In genomic region chr12:124440031-124440626, GRCh38 we compare ENCODE assay signal across 14 cellular contexts.
A peak's percentile ranks its signal among the peaks of the same experiment; 100 is the strongest.
DNase-seq lines count a peak whose midpoint lies in the region; ATAC-seq and TF ChIP-seq lines count a peak whose summit lies in the region.
"Had no signal": no experiment of that assay in that cellular context is flagged by ENCODE, and none has a peak within 500 bp of the region (broad histone marks: within the 10 kb centered on the region; RNA-seq: fewer than 3 reads in every experiment).

No MANE protein-coding gene starts in this region.

- H4K20me1 ChIP-seq in mammary epithelial cell (ENCODE audit: insufficient read depth, low read length) = no peaks in the 10 kb centered on the region
- no peaks in the 10 kb centered on the region for H4K20me1 ChIP-seq in osteoblast (ENCODE audit: insufficient read depth, low read length)

- H3K4me1 ChIP-seq in breast epithelium (peaks cover 0 to 4% of the 10 kb centered on the region in 2 donors), mammary epithelial cell (ENCODE audit: insufficient read depth, low read length) (peaks cover 6% of the 10 kb centered on the region), osteoblast (ENCODE audit: insufficient read depth, low read length) (peaks cover 19% of the 10 kb centered on the region), upper lobe of left lung (peaks cover 21 to 30% (median 23%) of the 10 kb centered on the region in 4 donors), foreskin keratinocyte (peaks cover 12% of the 10 kb centered on the region)
- H3K4me1 ChIP-seq: A549 had no signal

- DNase-seq in breast epithelium (ENCODE audit: low spot score in 2 of 2) (no peak), mammary epithelial cell (no peak), dorsolateral prefrontal cortex (no peak), osteoblast (ENCODE audit: insufficient read length, low spot score, missing footprints) (no peak), upper lobe of left lung (peak in 1 of 2 donors; percentile 66), foreskin keratinocyte (no peak), NCI-H2081 treated with DMSO at 0.1 percent for 48 hours (lab: John Stamatoyannopoulos, UW) (no peak)
- DNase-seq: activated CD4-positive, CD25-positive, alpha-beta regulatory T cell; cortex of kidney; NCI-H1092; NCI-H2227 treated with DMSO at 0.1 percent for 48 hours; stimulated activated CD8-positive, alpha-beta memory T cell treated with anti-CD3 and anti-CD28 coated beads, Interleukin-4, amount 100 ng/mL, for 48 hours had no signal

- H3K27ac ChIP-seq in breast epithelium (peak overlapping the region; percentile 45 to 73), mammary epithelial cell (ENCODE audit: insufficient read depth, low read depth, low read length) (no peak overlapping the region), dorsolateral prefrontal cortex (peak overlapping the region in 57 of 59 donors; percentile 15 to 90 (median 76)), osteoblast (ENCODE audit: low read depth, low read length) (peak overlapping the region; percentile 91), upper lobe of left lung (peak overlapping the region; percentile 61 to 80 (median 70)), foreskin keratinocyte (no peak overlapping the region)

- CTCF ChIA-PET in mammary epithelial cell (lab: Charles Lee; ENCODE audit: low non-redundant PET) = no interaction called here

- no peak overlapping the region for H2AFZ ChIP-seq in mammary epithelial cell (ENCODE audit: low read depth, low read length)
- H2AFZ ChIP-seq in osteoblast (ENCODE audit: low read length) = no peak overlapping the region

- in situ Hi-C loops in mammary epithelial cell (cut with MboI; ENCODE audit: low sequenced_read_pairs in 2 of 2) = no loop called here

- TF ChIP-seq CTCF in breast epithelium (IDR thresholded peaks at IDR 0.05) = no peak
- no peak for TF ChIP-seq CTCF in mammary epithelial cell (conservative IDR thresholded peaks at IDR 0.05 in 1 of 2, IDR thresholded peaks at IDR 0.05 in 1 of 2; ENCODE audit: extremely low read depth in 1 of 2, insufficient read depth in 1 of 2, low read depth in 1 of 2, low read length in 2 of 2)
- TF ChIP-seq CTCF in dorsolateral prefrontal cortex (IDR thresholded peaks at IDR 0.05 in 54 of 56, conservative IDR thresholded peaks at IDR 0.05 in 2 of 56; ENCODE audit: low read depth in 1 of 56, partially characterized antibody in 56 of 56) = no peak
- no peak for TF ChIP-seq CTCF in osteoblast (IDR thresholded peaks at IDR 0.05; ENCODE audit: extremely low read depth, low read depth, low read length)
- TF ChIP-seq CTCF in upper lobe of left lung (IDR thresholded peaks at IDR 0.05) = no peak
- no peak for TF ChIP-seq CTCF in foreskin keratinocyte (conservative IDR thresholded peaks at IDR 0.05)

- H3K4me2 ChIP-seq in mammary epithelial cell (ENCODE audit: insufficient read depth, low read depth, low read length) (no peak overlapping the region), osteoblast (ENCODE audit: insufficient read depth, low read length) (peak overlapping the region; percentile 82)
- H3K4me2 ChIP-seq: A549 had no signal

- H3K9me3 ChIP-seq in breast epithelium = no peaks in the 10 kb centered on the region
- H3K9me3 ChIP-seq in mammary epithelial cell (replicated peaks; ENCODE audit: insufficient read depth, low read length) = no peaks in the 10 kb centered on the region
- no peaks in the 10 kb centered on the region for H3K9me3 ChIP-seq in osteoblast (ENCODE audit: low read depth, low read length)
- H3K9me3 ChIP-seq in upper lobe of left lung = no peaks in the 10 kb centered on the region
- H3K9me3 ChIP-seq: A549 had no signal

- no peak overlapping the region for H3K9ac ChIP-seq in mammary epithelial cell (ENCODE audit: insufficient read depth, low read length)

- ATAC-seq in upper lobe of left lung (ENCODE audit: low FRiP score in 2 of 2) = no peak
- no peak for ATAC-seq in foreskin keratinocyte
- no peak for ATAC-seq in GM21367 (IDR thresholded peaks at IDR 0.05; ENCODE audit: unreplicated experiment)
- ATAC-seq: A549 had no signal

- 98% methylated on average over 8 of the region's 13 CpGs for WGBS in mammary epithelial cell (ENCODE audit: low coverage, missing lambda C conversion rate)
- 96 to 98% methylated on average over 9 to 13 of the region's 13 CpGs for WGBS in upper lobe of left lung, 2 donors

- H3K36me3 ChIP-seq in breast epithelium = no peaks in the 10 kb centered on the region
- peaks cover 11% of the 10 kb centered on the region for H3K36me3 ChIP-seq in mammary epithelial cell (ENCODE audit: insufficient read depth, low read length)
- H3K36me3 ChIP-seq in osteoblast (ENCODE audit: insufficient read depth, low read length) = peaks cover 16% of the 10 kb centered on the region
- H3K36me3 ChIP-seq in upper lobe of left lung = peaks cover 7 to 65% (median 29%) of the 10 kb centered on the region in 4 donors

- no peaks in the 10 kb centered on the region for H3K27me3 ChIP-seq in breast epithelium
- H3K27me3 ChIP-seq in mammary epithelial cell (ENCODE audit: insufficient read depth, low read length) = no peaks in the 10 kb centered on the region
- no peaks in the 10 kb centered on the region for H3K27me3 ChIP-seq in dorsolateral prefrontal cortex
- no peaks in the 10 kb centered on the region for H3K27me3 ChIP-seq in osteoblast (ENCODE audit: insufficient read depth, low read length)
- no peaks in the 10 kb centered on the region for H3K27me3 ChIP-seq in upper lobe of left lung
- H3K27me3 ChIP-seq in foreskin keratinocyte = no peaks in the 10 kb centered on the region

- H3K4me3 ChIP-seq in breast epithelium = no peak overlapping the region
- H3K4me3 ChIP-seq in mammary epithelial cell (replicated peaks in 1 of 3; ENCODE audit: insufficient read depth in 1 of 3, low read depth in 2 of 3, low read length in 3 of 3) = no peak overlapping the region
- H3K4me3 ChIP-seq in dorsolateral prefrontal cortex = no peak overlapping the region
- no peak overlapping the region for H3K4me3 ChIP-seq in osteoblast (ENCODE audit: insufficient read depth, low read length)
- H3K4me3 ChIP-seq in upper lobe of left lung = no peak overlapping the region
- H3K4me3 ChIP-seq: A549 had no signal

- dilution Hi-C loops in mammary epithelial cell (cut with HindIII; ENCODE audit: low sequenced_read_pairs) = loop anchor here (5.0 kb wide), 3 partner anchors 43 to 292 kb away; no protein-coding TSS in a partner anchor

- no TSS peak for BruUV-seq in mammary epithelial cell (replicated peaks; lab: Mats Ljungman, UMichigan)

- TF ChIP-seq EP300 in upper lobe of left lung (IDR thresholded peaks at IDR 0.05) = no peak

- H3K79me2 ChIP-seq in mammary epithelial cell (ENCODE audit: insufficient read depth, low read length) (peaks cover 4% of the 10 kb centered on the region), osteoblast (ENCODE audit: insufficient read depth, low read length) (peaks cover 18% of the 10 kb centered on the region)

- TF ChIP-seq POLR2A in breast epithelium (IDR thresholded peaks at IDR 0.05) (no peak), upper lobe of left lung (IDR thresholded peaks at IDR 0.05) (no peak)

- intact Hi-C loops in breast epithelium (cut with DNase I; ENCODE audit: low total_unique reads) = no loop called here
- intact Hi-C loops in mammary epithelial cell (cut with micrococcal nuclease) = no loop called here
- intact Hi-C loops in dorsolateral prefrontal cortex (cut with DNase I) = no loop called here

Comparison
In these comparisons a context has a peak if more than half of its experiments do, and no peak if none do; other contexts are left out.
1. H3K27ac ChIP-seq: peak in breast epithelium (2 of 2), dorsolateral prefrontal cortex (57 of 59), osteoblast (single experiment) and upper lobe of left lung (4 of 4); none in mammary epithelial cell (single experiment) and foreskin keratinocyte (single experiment).